ENCODE assay signal across 8 cellular contexts in the genomic region with DNA sequence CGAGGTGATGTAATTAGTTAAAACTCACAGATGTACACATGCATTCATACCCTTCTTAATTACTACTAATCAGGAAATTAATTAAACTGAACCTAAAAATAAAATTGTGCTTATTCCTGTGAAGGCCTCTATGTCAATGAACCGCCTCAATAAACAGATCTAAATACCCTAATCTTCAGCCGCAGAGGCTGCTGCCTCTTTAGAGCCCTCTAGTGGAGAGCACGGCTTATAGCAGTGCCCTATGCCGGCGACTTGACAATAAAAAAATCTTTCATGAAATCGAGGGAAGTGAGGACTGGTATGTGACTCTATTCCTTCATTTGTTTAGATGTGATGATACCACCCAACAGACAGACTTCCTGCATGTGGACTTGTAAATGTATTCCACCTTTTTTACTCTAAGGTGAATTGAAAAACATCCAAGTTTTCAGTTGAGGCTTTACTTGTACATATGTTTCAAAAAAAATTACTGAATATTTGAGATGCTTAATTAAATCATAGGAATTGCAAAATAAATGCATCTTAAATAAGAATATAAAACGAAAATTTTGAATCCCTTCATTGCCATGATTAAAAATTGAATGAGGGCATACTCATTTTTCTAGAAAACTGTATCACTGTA. TPM values are rescaled to one million over a fixed set of nuclear protein-coding genes. Genes with fewer than 3 reads are reported as not detected.
DNase-seq lines count a peak whose midpoint lies in the region; ATAC-seq and TF ChIP-seq lines count a peak whose summit lies in the region.

No MANE protein-coding gene starts in this region.

- H3K27me3 Mint-ChIP-seq in Calu3 (ENCODE audit: unreplicated experiment), result no peaks in the 10 kb centered on the region
- no peaks in the 10 kb centered on the region for H3K27me3 Mint-ChIP-seq in effector memory CD8-positive, alpha-beta T cell

- no peak overlapping the region for H3K27ac ChIP-seq in gastroesophageal sphincter
- no peak overlapping the region for H3K27ac ChIP-seq in prostate gland

- no peaks in the 10 kb centered on the region for H3K9me3 Mint-ChIP-seq in Calu3 (ENCODE audit: low read depth, unreplicated experiment)
- peaks cover 0 to 2% of the 10 kb centered on the region in 2 donors for H3K9me3 Mint-ChIP-seq in effector memory CD8-positive, alpha-beta T cell

- whole genome bisulfite sequencing in gastroesophageal sphincter (ENCODE audit: low coverage in 1 of 2), 2 donors, result 33 to 40% methylated on average over 8 of the region's 8 CpGs
- 36% methylated on average over 8 of the region's 8 CpGs for WGBS in prostate gland

- H3K27ac Mint-ChIP-seq in Calu3 (ENCODE audit: unreplicated experiment), result no peak overlapping the region
- no peak overlapping the region for H3K27ac Mint-ChIP-seq in effector memory CD8-positive, alpha-beta T cell

- CTCF ChIA-PET in Calu3 (lab: Charles Lee), result no interaction called here

- TF ChIP-seq EP300 in gastroesophageal sphincter (IDR thresholded peaks at IDR 0.05), result no peak

- TF ChIP-seq POLR2A in gastroesophageal sphincter (IDR thresholded peaks at IDR 0.05) (no peak), prostate gland (IDR thresholded peaks at IDR 0.05) (no peak)

- no peaks in the 10 kb centered on the region for H3K36me3 Mint-ChIP-seq in Calu3 (ENCODE audit: insufficient read depth, unreplicated experiment)
- no peaks in the 10 kb centered on the region for H3K36me3 Mint-ChIP-seq in effector memory CD8-positive, alpha-beta T cell (ENCODE audit: insufficient read depth)

- TF ChIP-seq CTCF in Calu3 (IDR thresholded peaks at IDR 0.05; ENCODE audit: unreplicated experiment), result peak; percentile 54
- peak; percentile 47 to 84 (median 56) for TF ChIP-seq CTCF in gastroesophageal sphincter (IDR thresholded peaks at IDR 0.05)
- TF ChIP-seq CTCF in prostate gland (IDR thresholded peaks at IDR 0.05), result peak; percentile 35 to 61 (median 58)

- H3K36me3 ChIP-seq in gastroesophageal sphincter (no peaks in the 10 kb centered on the region), prostate gland (no peaks in the 10 kb centered on the region)

- ATAC-seq in GM18909 (IDR thresholded peaks at IDR 0.05; ENCODE audit: poor library complexity, unreplicated experiment) (peak; percentile 95), HG03039 (IDR thresholded peaks at IDR 0.05; ENCODE audit: unreplicated experiment) (peak; percentile 97), gastroesophageal sphincter (no peak)
- no peak for ATAC-seq in effector memory CD8-positive, alpha-beta T cell (replicated peaks)

- no peak overlapping the region for H3K4me3 Mint-ChIP-seq in Calu3 (ENCODE audit: low read depth, unreplicated experiment)
- no peak overlapping the region for H3K4me3 Mint-ChIP-seq in effector memory CD8-positive, alpha-beta T cell

- intact Hi-C loops in Calu3 (cut with micrococcal nuclease; ENCODE audit: unreplicated experiment) (loop anchor here (1.0 to 10.0 kb wide), 6 partner anchors 67 to 896 kb away; no protein-coding TSS in a partner anchor), prostate gland (cut with DNase I) (no loop called here)

- DNase-seq in Calu3, result peak; percentile 55
- DNase-seq in NCI-H2081 treated with DMSO at 0.1 percent for 48 hours (lab: John Stamatoyannopoulos, UW), result peak; percentile 44
- peak; percentile 13 for DNase-seq in activated CD4-positive, alpha-beta T cell treated with anti-CD3 and anti-CD28 coated beads, Interleukin-2, amount 50 U/mL, for 1 hour
- DNase-seq in prostate gland (ENCODE audit: low spot score), result no peak
- DNase-seq in effector memory CD8-positive, alpha-beta T cell, result no peak

- H3K4me1 ChIP-seq in gastroesophageal sphincter (no peaks in the 10 kb centered on the region), prostate gland (replicated peaks) (no peaks in the 10 kb centered on the region)

- no peaks in the 10 kb centered on the region for H3K9me3 ChIP-seq in gastroesophageal sphincter
- no peaks in the 10 kb centered on the region for H3K9me3 ChIP-seq in prostate gland

- BruUV-seq in Calu3 (replicated peaks; lab: Mats Ljungman, UMichigan), result no TSS peak

- no peaks in the 10 kb centered on the region for H3K27me3 ChIP-seq in gastroesophageal sphincter
- no peaks in the 10 kb centered on the region for H3K27me3 ChIP-seq in prostate gland (replicated peaks; ENCODE audit: insufficient read depth)

- H3K4me3 ChIP-seq in gastroesophageal sphincter, result no peak overlapping the region
- H3K4me3 ChIP-seq in prostate gland, result no peak overlapping the region

- H3K4me1 Mint-ChIP-seq in Calu3 (ENCODE audit: low read depth, unreplicated experiment), result peaks cover 29% of the 10 kb centered on the region
- no peaks in the 10 kb centered on the region for H3K4me1 Mint-ChIP-seq in effector memory CD8-positive, alpha-beta T cell (ENCODE audit: low read depth in 2 of 2)

RNA-seq across cellular contexts. Expression of gene EPHA3, which starts 8.3 kb away (rescaled TPM):
- total RNA-seq in Calu3 (2022) (28.8 and 31.6 TPM in 2 replicates), gastroesophageal sphincter (10 to 100 TPM in 3 of 4 donors, 1 to 10 TPM in 1; 9.3 to 20.4 (median 15.9) TPM), prostate gland (10 to 100 TPM in 1 of 2 donors, 1 to 10 TPM in 1; 9.4 to 11.9 TPM)

Comparison
In these comparisons a context has a peak if more than half of its experiments do, and no peak if none do; other contexts are left out.
1. DNase-seq: peak in Calu3 (single experiment), NCI-H2081 treated with DMSO at 0.1 percent for 48 hours (single experiment) and activated CD4-positive, alpha-beta T cell treated with anti-CD3 and anti-CD28 coated beads, Interleukin-2, amount 50 U/mL, for 1 hour (single experiment); none in prostate gland (single experiment) and effector memory CD8-positive, alpha-beta T cell (0 of 3).
2. ATAC-seq: peak in GM18909 (single experiment) and HG03039 (single experiment); none in gastroesophageal sphincter (single experiment) and effector memory CD8-positive, alpha-beta T cell (single experiment).
3. Peak in every context shown above with its lines, with median percentiles within 50 percentile points of each other: CTCF ChIP-seq.